Comparison of ENCODE assay signal across 21 cellular contexts in genomic region chrX:13716455-13716854, GRCh38. TPM values are rescaled to one million over a fixed set of nuclear protein-coding genes. Genes with fewer than 3 reads are reported as not detected.
A peak's percentile ranks its signal among the peaks of the same experiment; 100 is the strongest.
DNase-seq lines count a peak whose midpoint lies in the region; ATAC-seq, FAIRE-seq and TF ChIP-seq lines count a peak whose summit lies in the region.
"Had no signal": no experiment of that assay in that cellular context is flagged by ENCODE, and none has a peak within 500 bp of the region (broad histone marks: within the 10 kb centered on the region; RNA-seq: fewer than 3 reads in every experiment).

No MANE protein-coding gene starts in this region.

- FAIRE-seq in D721Med (lab: Jason Lieb, UNC) (peak; percentile 73), small intestine (lab: Jason Lieb, UNC) (no peak)
- FAIRE-seq: H54 had no signal

- CTCF ChIA-PET in CD4-positive, alpha-beta memory T cell (lab: Charles Lee; ENCODE audit: partially characterized antibody): interaction anchor here (0.8 to 1.4 kb wide), 4 partner anchors 12 to 34 kb away, joined by 3 to 4 read pairs (median 3); partner anchors contain the start of genes OFD1 and TRAPPC2
- CTCF ChIA-PET in activated CD8-positive, alpha-beta T cell treated with anti-CD3 and anti-CD28 coated beads, Interleukin-2, amount 10 ng/mL, durations not matched to agents 7 days and 5 days (lab: Charles Lee): no interaction called here

- no peak overlapping the region for H3K4me3 ChIP-seq in CD4-positive, alpha-beta memory T cell (ENCODE audit: low read length in 2 of 2)
- H3K4me3 ChIP-seq in small intestine (ENCODE audit: low read depth in 1 of 2, low read length in 2 of 2): no peak overlapping the region
- H3K4me3 ChIP-seq: breast epithelium, colonic mucosa, ovary, upper lobe of right lung had no signal

- H3K9me3 Mint-ChIP-seq in CD4-positive, alpha-beta memory T cell: peaks cover 0 to 2% (median 0%) of the 10 kb centered on the region in 8 donors
- no peaks in the 10 kb centered on the region for H3K9me3 Mint-ChIP-seq in activated CD8-positive, alpha-beta T cell treated with anti-CD3 and anti-CD28 coated beads, Interleukin-2, amount 10 ng/mL, durations not matched to agents 7 days and 5 days (ENCODE audit: insufficient read depth)
- H3K9me3 Mint-ChIP-seq in immature natural killer cell: no peaks in the 10 kb centered on the region

- H3K36me3 Mint-ChIP-seq in CD4-positive, alpha-beta memory T cell: peaks cover 34 to 48% of the 10 kb centered on the region in 2 donors
- H3K36me3 Mint-ChIP-seq in activated CD8-positive, alpha-beta T cell treated with anti-CD3 and anti-CD28 coated beads, Interleukin-2, amount 10 ng/mL, durations not matched to agents 7 days and 5 days (ENCODE audit: low read depth): peaks cover 59% of the 10 kb centered on the region
- peaks cover 6 to 35% (median 26%) of the 10 kb centered on the region in 3 donors for H3K36me3 Mint-ChIP-seq in immature natural killer cell

- no peak overlapping the region for H3K27ac ChIP-seq in CD4-positive, alpha-beta memory T cell (ENCODE audit: low read depth, low read length)
- H3K27ac ChIP-seq in small intestine (ENCODE audit: low read depth in 1 of 2, low read length in 1 of 2): no peak overlapping the region
- H3K27ac ChIP-seq: breast epithelium, C4-2B, colonic mucosa, ovary, upper lobe of right lung had no signal

- intact Hi-C loops in CD4-positive, alpha-beta memory T cell (cut with micrococcal nuclease): no loop called here

- no peaks in the 10 kb centered on the region for H3K9me3 ChIP-seq in CD4-positive, alpha-beta memory T cell (ENCODE audit: control insufficient read depth in 1 of 2, low read length in 2 of 2)
- no peaks in the 10 kb centered on the region for H3K9me3 ChIP-seq in small intestine (ENCODE audit: control insufficient read depth, low read depth)
- H3K9me3 ChIP-seq: breast epithelium, colonic mucosa, ovary, upper lobe of right lung had no signal

- H3K4me1 Mint-ChIP-seq in CD4-positive, alpha-beta memory T cell: peaks cover 14 to 51% (median 31%) of the 10 kb centered on the region in 4 donors
- peaks cover 28% of the 10 kb centered on the region for H3K4me1 Mint-ChIP-seq in activated CD8-positive, alpha-beta T cell treated with anti-CD3 and anti-CD28 coated beads, Interleukin-2, amount 10 ng/mL, durations not matched to agents 7 days and 5 days (ENCODE audit: low read depth)
- H3K4me1 Mint-ChIP-seq in immature natural killer cell: peaks cover 76 to 81% of the 10 kb centered on the region in 2 donors

- no peak for ATAC-seq in activated CD8-positive, alpha-beta T cell treated with anti-CD3 and anti-CD28 coated beads, Interleukin-2, amount 10 ng/mL, durations not matched to agents 7 days and 5 days
- no peak for ATAC-seq in HG03432 (IDR thresholded peaks at IDR 0.05; ENCODE audit: unreplicated experiment)
- ATAC-seq in HG02571 (IDR thresholded peaks at IDR 0.05; ENCODE audit: unreplicated experiment): no peak
- ATAC-seq: upper lobe of right lung had no signal

- POLR2A ChIA-PET in CD4-positive, alpha-beta memory T cell (lab: Charles Lee; ENCODE audit: partially characterized antibody): interaction anchor here (1.6 to 12.8 kb wide), 3 partner anchors 9 to 28 kb away, joined by 7 to 196 read pairs (median 16); partner anchors contain the start of genes OFD1, RAB9A and TRAPPC2
- POLR2A ChIA-PET in activated CD8-positive, alpha-beta T cell treated with anti-CD3 and anti-CD28 coated beads, Interleukin-2, amount 10 ng/mL, durations not matched to agents 7 days and 5 days (lab: Charles Lee): interaction anchor here (4.8 kb wide), 1 partner anchor 18 kb away, joined by 25 read pairs; the partner anchor contains the start of genes OFD1 and TRAPPC2

- H3K36me3 ChIP-seq in CD4-positive, alpha-beta memory T cell (ENCODE audit: insufficient read depth, low read length): peaks cover 4% of the 10 kb centered on the region
- peaks cover 0 to 2% of the 10 kb centered on the region in 2 donors for H3K36me3 ChIP-seq in small intestine (ENCODE audit: control insufficient read depth in 2 of 2, insufficient read depth in 2 of 2, low read length in 2 of 2)
- H3K36me3 ChIP-seq: breast epithelium, ovary had no signal

- peaks cover 38% of the 10 kb centered on the region for H3K4me1 ChIP-seq in CD4-positive, alpha-beta memory T cell (ENCODE audit: insufficient read depth, low read length)
- H3K4me1 ChIP-seq in small intestine (ENCODE audit: control insufficient read depth in 2 of 2, insufficient read depth in 1 of 2, low read depth in 1 of 2, low read length in 1 of 2): no peaks in the 10 kb centered on the region
- H3K4me1 ChIP-seq: breast epithelium, colonic mucosa, upper lobe of right lung had no signal

- peak in 4 of 5 donors; percentile 6 to 41 (median 24) for DNase-seq in CD4-positive, alpha-beta memory T cell
- DNase-seq in D721Med (ENCODE audit: insufficient read length, low spot score) (no peak), immature natural killer cell (peak; percentile 54 to 70 (median 60)), small intestine (no peak)
- no peak for DNase-seq in activated CD8-positive, alpha-beta T cell treated with anti-CD3 and anti-CD28 coated beads, Interleukin-2, amount 10 ng/mL, durations not matched to agents 7 days and 5 days
- DNase-seq: amygdala, colonic mucosa, erythroblast, NCI-H1105 treated with DMSO at 0.1 percent for 48 hours, NCI-H2029, NCI-H526 treated with DMSO at 0.1 percent for 48 hours, nephron progenitor cell, ovary, retina, SHP77, upper lobe of right lung had no signal

- WGBS in small intestine, 3 donors: 83 to 88% (median 88%) methylated on average over 9 of the region's 9 CpGs

- H3K4me3 Mint-ChIP-seq in CD4-positive, alpha-beta memory T cell: peak overlapping the region in 2 of 8 donors; percentile 33 to 35
- no peak overlapping the region for H3K4me3 Mint-ChIP-seq in activated CD8-positive, alpha-beta T cell treated with anti-CD3 and anti-CD28 coated beads, Interleukin-2, amount 10 ng/mL, durations not matched to agents 7 days and 5 days
- peak overlapping the region; percentile 34 to 85 (median 68) for H3K4me3 Mint-ChIP-seq in immature natural killer cell
- H3K4me3 Mint-ChIP-seq: nephron progenitor cell had no signal

- H3K27me3 Mint-ChIP-seq in CD4-positive, alpha-beta memory T cell: no peaks in the 10 kb centered on the region
- H3K27me3 Mint-ChIP-seq in activated CD8-positive, alpha-beta T cell treated with anti-CD3 and anti-CD28 coated beads, Interleukin-2, amount 10 ng/mL, durations not matched to agents 7 days and 5 days (ENCODE audit: low read depth): no peaks in the 10 kb centered on the region
- peaks cover 3 to 12% (median 10%) of the 10 kb centered on the region in 3 donors for H3K27me3 Mint-ChIP-seq in immature natural killer cell (ENCODE audit: low read depth in 3 of 3)

- TF ChIP-seq CTCF in D721Med (IDR thresholded peaks at IDR 0.05; ENCODE audit: insufficient read depth, missing control alignments): no peak

- no peaks in the 10 kb centered on the region for H3K27me3 ChIP-seq in CD4-positive, alpha-beta memory T cell (ENCODE audit: insufficient read depth, low read length)
- H3K27me3 ChIP-seq in small intestine (ENCODE audit: control insufficient read depth in 2 of 2, insufficient read depth in 2 of 2, low read length in 2 of 2): no peaks in the 10 kb centered on the region
- H3K27me3 ChIP-seq: breast epithelium, colonic mucosa, ovary, upper lobe of right lung had no signal

- H3K27ac Mint-ChIP-seq in CD4-positive, alpha-beta memory T cell: peak overlapping the region; percentile 43 to 90 (median 82)
- H3K27ac Mint-ChIP-seq in activated CD8-positive, alpha-beta T cell treated with anti-CD3 and anti-CD28 coated beads, Interleukin-2, amount 10 ng/mL, durations not matched to agents 7 days and 5 days: peak overlapping the region; percentile 43
- H3K27ac Mint-ChIP-seq in immature natural killer cell: peak overlapping the region; percentile 93 to 97 (median 96)
- H3K27ac Mint-ChIP-seq: nephron progenitor cell had no signal

RNA-seq across cellular contexts. Expression of gene TRAPPC2, which starts 18.0 kb away (rescaled TPM):
- total RNA-seq in CD4-positive, alpha-beta memory T cell: 10 to 100 TPM; 36.6 to 39.6 TPM
- 10 to 100 TPM; 33.1 to 45.9 TPM for polyA plus RNA-seq in CD4-positive, alpha-beta memory T cell
- 10 to 100 TPM; 21.6 to 23.2 TPM for total RNA-seq in activated CD8-positive, alpha-beta T cell treated with anti-CD3 and anti-CD28 coated beads, Interleukin-2, amount 10 ng/mL, durations not matched to agents 7 days and 5 days
- 10 to 100 TPM; 48.8 to 60.1 (median 55.4) TPM for polyA plus RNA-seq in immature natural killer cell
- 1 to 10 TPM; 6.4 to 7.8 (median 7.6) TPM for polyA plus RNA-seq in small intestine

RNA-seq across cellular contexts. Expression of gene OFD1, which starts 18.1 kb away (rescaled TPM):
- total RNA-seq in CD4-positive, alpha-beta memory T cell: 100 to 1,000 TPM; 135 TPM
- 10 to 100 TPM; 22.0 to 39.0 TPM for polyA plus RNA-seq in CD4-positive, alpha-beta memory T cell
- total RNA-seq in activated CD8-positive, alpha-beta T cell treated with anti-CD3 and anti-CD28 coated beads, Interleukin-2, amount 10 ng/mL, durations not matched to agents 7 days and 5 days: 10 to 100 TPM; 29.6 to 30.4 TPM
- polyA plus RNA-seq in immature natural killer cell (10 to 100 TPM in 2 of 3 donors, 1 to 10 TPM in 1; 7.5 to 42.1 (median 22.6) TPM), small intestine (10 to 100 TPM; 18.3 to 71.3 (median 70.0) TPM)

RNA-seq across cellular contexts. Expression of gene RAB9A, which starts 27.5 kb away (rescaled TPM):
- total RNA-seq in CD4-positive, alpha-beta memory T cell: 10 to 100 TPM; 19.9 to 22.7 TPM
- 10 to 100 TPM; 31.7 to 33.4 TPM for polyA plus RNA-seq in CD4-positive, alpha-beta memory T cell
- total RNA-seq in activated CD8-positive, alpha-beta T cell treated with anti-CD3 and anti-CD28 coated beads, Interleukin-2, amount 10 ng/mL, durations not matched to agents 7 days and 5 days: 10 to 100 TPM; 10.6 to 11.2 TPM
- polyA plus RNA-seq in immature natural killer cell (10 to 100 TPM; 45.8 to 70.2 (median 48.0) TPM), small intestine (10 to 100 TPM; 16.5 to 32.4 (median 25.3) TPM)

Comparison
In these comparisons a context has a peak if more than half of its experiments do, and no peak if none do; other contexts are left out.
1. DNase-seq: peak in CD4-positive, alpha-beta memory T cell (4 of 5) and immature natural killer cell (3 of 3); none in D721Med (single experiment), activated CD8-positive, alpha-beta T cell treated with anti-CD3 and anti-CD28 coated beads, Interleukin-2, amount 10 ng/mL, durations not matched to agents 7 days and 5 days (single experiment) and small intestine (single experiment).
2. H3K27ac Mint-ChIP-seq: peak in every context shown above with its lines; median percentile 96 in immature natural killer cell; 82 in CD4-positive, alpha-beta memory T cell; 43 in activated CD8-positive, alpha-beta T cell treated with anti-CD3 and anti-CD28 coated beads, Interleukin-2, amount 10 ng/mL, durations not matched to agents 7 days and 5 days.